ENCODE assay signal across 8 cellular contexts in the genomic region with DNA sequence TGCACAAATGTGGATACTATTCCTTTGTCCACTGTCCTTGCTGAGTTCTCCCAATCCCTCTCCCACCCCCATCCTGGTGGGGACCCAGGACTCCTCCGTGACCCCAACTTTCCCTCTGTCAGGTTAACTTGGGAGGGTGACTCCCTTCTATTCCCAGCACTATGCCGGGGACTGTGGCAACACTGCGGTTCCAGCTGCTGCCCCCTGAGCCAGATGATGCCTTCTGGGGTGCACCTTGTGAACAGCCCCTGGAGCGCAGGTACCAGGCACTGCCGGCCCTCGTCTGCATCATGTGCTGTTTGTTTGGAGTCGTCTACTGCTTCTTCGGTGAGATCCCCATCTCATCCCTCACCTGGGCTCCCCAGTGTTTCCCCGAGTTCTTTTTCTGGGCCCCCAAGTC. TPM values are rescaled to one million over a fixed set of nuclear protein-coding genes. Genes with fewer than 3 reads are reported as not detected.
A peak's percentile ranks its signal among the peaks of the same experiment; 100 is the strongest.
DNase-seq lines count a peak whose midpoint lies in the region; ATAC-seq and TF ChIP-seq lines count a peak whose summit lies in the region.

No MANE protein-coding gene starts in this region.

- peaks cover 11% of the 10 kb centered on the region; the same call in 1 of the 2 replicates for H3K36me3 ChIP-seq in OCI-LY1 (ENCODE audit: insufficient read depth, low read length)

- TF ChIP-seq CTCF in OCI-LY1 (IDR thresholded peaks at IDR 0.05; ENCODE audit: low read length): no peak
- no peak for TF ChIP-seq CTCF in endothelial cell (IDR thresholded peaks at IDR 0.05; ENCODE audit: unreplicated experiment)
- TF ChIP-seq CTCF in progenitor cell of endocrine pancreas (IDR thresholded peaks at IDR 0.05; ENCODE audit: unreplicated experiment): no peak

- H3K4me1 Mint-ChIP-seq in endothelial cell (ENCODE audit: unreplicated experiment) (peaks cover 15% of the 10 kb centered on the region), progenitor cell of endocrine pancreas (ENCODE audit: low read depth) (peaks cover 16% of the 10 kb centered on the region)

- no peaks in the 10 kb centered on the region for H3K79me2 ChIP-seq in OCI-LY1 (ENCODE audit: insufficient read depth, low read length)

- H3K27me3 Mint-ChIP-seq in endothelial cell (ENCODE audit: unreplicated experiment): peaks cover 46% of the 10 kb centered on the region
- H3K27me3 Mint-ChIP-seq in progenitor cell of endocrine pancreas: peaks cover 32% of the 10 kb centered on the region

- no peaks in the 10 kb centered on the region for H3F3A ChIP-seq in OCI-LY1 (ENCODE audit: insufficient read depth, low read length)

- H3K9ac ChIP-seq in OCI-LY1 (ENCODE audit: low read length): no peak overlapping the region; the same call in 1 of the 2 replicates

- H2AFZ ChIP-seq in OCI-LY1 (ENCODE audit: low read length): no peak overlapping the region

- H3K4me3 ChIP-seq in OCI-LY1 (ENCODE audit: low read depth, low read length, poor library complexity, severe bottlenecking): peak overlapping the region; percentile 66

- H3K27ac Mint-ChIP-seq in endothelial cell (ENCODE audit: unreplicated experiment) (peak overlapping the region; percentile 74), progenitor cell of endocrine pancreas (peak overlapping the region; percentile 75)

- no peak for ATAC-seq in GM18498 (IDR thresholded peaks at IDR 0.05; ENCODE audit: unreplicated experiment)
- no peak for ATAC-seq in HG03135 (IDR thresholded peaks at IDR 0.05; ENCODE audit: unreplicated experiment)

- DNase-seq in COLO668 (lab: John Stamatoyannopoulos, UW; ENCODE audit: unreplicated experiment) (peak; percentile 19), endothelial cell (ENCODE audit: low spot score) (no peak), progenitor cell of endocrine pancreas (ENCODE audit: low spot score, unreplicated experiment) (no peak), NOMO-1 (lab: John Stamatoyannopoulos, UW; ENCODE audit: unreplicated experiment in 2 of 2) (no peak), NCI-H510A (lab: John Stamatoyannopoulos, UW) (no peak)

- peak overlapping the region; percentile 65 for H3K4me2 ChIP-seq in OCI-LY1 (ENCODE audit: low read length)

- H3K4me3 Mint-ChIP-seq in endothelial cell (ENCODE audit: unreplicated experiment): peak overlapping the region; percentile 81
- peak overlapping the region; percentile 82 for H3K4me3 Mint-ChIP-seq in progenitor cell of endocrine pancreas (ENCODE audit: low read depth)

- H4K20me1 ChIP-seq in OCI-LY1 (ENCODE audit: insufficient read depth, low read length): no peaks in the 10 kb centered on the region

- H3K36me3 Mint-ChIP-seq in endothelial cell (ENCODE audit: low read depth, unreplicated experiment): peaks cover 23% of the 10 kb centered on the region
- peaks cover 15% of the 10 kb centered on the region for H3K36me3 Mint-ChIP-seq in progenitor cell of endocrine pancreas (ENCODE audit: insufficient read depth)

- H3K9me3 Mint-ChIP-seq in endothelial cell (ENCODE audit: unreplicated experiment) (no peaks in the 10 kb centered on the region), progenitor cell of endocrine pancreas (ENCODE audit: low read depth) (no peaks in the 10 kb centered on the region)

- H3K27ac ChIP-seq in OCI-LY1 (ENCODE audit: low read depth, low read length, poor library complexity, severe bottlenecking): no peak overlapping the region

- no peaks in the 10 kb centered on the region for H3K9me3 ChIP-seq in OCI-LY1 (ENCODE audit: low read length)

- H3K27me3 ChIP-seq in OCI-LY1 (ENCODE audit: insufficient read depth, low read length): no peaks in the 10 kb centered on the region

- peaks cover 13% of the 10 kb centered on the region for H3K4me1 ChIP-seq in OCI-LY1 (ENCODE audit: insufficient read depth, low read length, severe bottlenecking)

- H3K9me2 ChIP-seq in OCI-LY1 (ENCODE audit: low read depth, low read length): no peaks in the 10 kb centered on the region

RNA-seq across cellular contexts. Expression of gene TMEM198, which starts 0.7 kb away (rescaled TPM):
- total RNA-seq in endothelial cell (ENCODE audit: unreplicated experiment): not detected
- total RNA-seq in progenitor cell of endocrine pancreas: 8.2 and 9.7 TPM in 2 replicates

RNA-seq across cellular contexts. Expression of gene CHPF, which starts 1.0 kb away (rescaled TPM):
- total RNA-seq in endothelial cell (ENCODE audit: unreplicated experiment) (4.1 TPM), progenitor cell of endocrine pancreas (49.1 and 51.1 TPM in 2 replicates)

RNA-seq across cellular contexts. Expression of gene OBSL1, which starts 26.8 kb away (rescaled TPM):
- total RNA-seq in endothelial cell (ENCODE audit: unreplicated experiment) (53.4 TPM), progenitor cell of endocrine pancreas (197 and 198 TPM in 2 replicates)

RNA-seq across cellular contexts. Expression of gene INHA, which starts 27.5 kb away (rescaled TPM):
- total RNA-seq in endothelial cell (ENCODE audit: unreplicated experiment): not detected
- 1.5 and 1.7 TPM in 2 replicates for total RNA-seq in progenitor cell of endocrine pancreas

RNA-seq across cellular contexts. Expression of gene ASIC4, which starts 30.3 kb away (rescaled TPM):
- total RNA-seq in endothelial cell (ENCODE audit: unreplicated experiment) (1.6 TPM), progenitor cell of endocrine pancreas (3.4 and 5.1 TPM in 2 replicates)
